ENCODE assay signal across 8 cellular contexts in the genomic region with DNA sequence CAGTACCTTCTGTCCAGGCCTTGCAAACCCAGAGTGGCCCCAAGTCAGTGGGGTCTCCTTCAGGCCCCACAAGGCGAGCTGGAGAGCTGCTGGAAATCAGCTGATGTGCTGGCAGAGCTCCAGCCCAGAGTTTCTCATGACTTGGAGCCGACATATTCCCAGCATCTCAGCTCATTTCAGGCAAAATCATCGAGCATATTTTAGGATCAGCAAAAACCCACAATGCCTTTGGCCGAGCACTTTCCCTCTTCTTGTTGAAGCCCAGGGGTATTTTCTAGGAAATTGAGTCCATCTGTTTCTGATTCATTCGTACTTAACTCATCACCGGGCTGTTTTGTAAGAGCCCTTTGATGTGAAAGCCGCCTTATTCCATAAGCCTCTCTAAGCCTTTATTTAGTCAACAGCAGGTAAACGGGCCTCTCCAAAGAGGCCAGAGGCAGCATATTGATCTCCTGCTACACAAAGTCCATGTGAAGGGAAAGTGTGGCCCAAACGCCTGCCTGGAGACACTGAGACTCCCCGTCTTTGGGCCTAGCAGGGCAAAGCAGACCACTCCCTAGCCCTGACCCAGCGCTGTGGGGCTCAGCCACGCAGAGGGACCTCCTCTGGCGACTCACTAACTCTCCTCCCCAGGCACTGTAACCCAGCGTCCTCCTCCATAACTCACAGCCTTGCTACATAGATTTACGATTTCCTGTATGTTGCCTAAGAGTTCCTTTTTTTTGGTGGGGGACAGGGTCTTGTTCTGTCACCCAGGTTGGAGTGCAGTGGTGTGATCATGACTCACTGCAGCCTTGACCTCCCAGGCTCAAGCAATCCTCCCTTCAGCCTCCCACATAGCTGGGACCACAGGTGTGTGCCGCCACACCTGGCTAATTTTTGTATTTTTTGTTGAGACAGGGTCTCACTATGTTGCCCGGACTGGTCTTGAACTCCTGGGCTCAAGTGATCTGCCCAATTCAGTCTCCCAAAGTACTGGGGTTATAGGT. TPM values are rescaled to one million over a fixed set of nuclear protein-coding genes. Genes with fewer than 3 reads are reported as not detected.
DNase-seq lines count a peak whose midpoint lies in the region; ATAC-seq and TF ChIP-seq lines count a peak whose summit lies in the region.

No MANE protein-coding gene starts in this region.

- no peak overlapping the region for H3K4me3 ChIP-seq in dorsolateral prefrontal cortex

- ATAC-seq in HG02981 (IDR thresholded peaks at IDR 0.05; ENCODE audit: unreplicated experiment) (no peak), GM18868 (IDR thresholded peaks at IDR 0.05; ENCODE audit: unreplicated experiment) (no peak)

- intact Hi-C loops in dorsolateral prefrontal cortex (cut with DNase I), result no loop called here

- H3K27me3 ChIP-seq in dorsolateral prefrontal cortex, result no peaks in the 10 kb centered on the region

- TF ChIP-seq CTCF in dorsolateral prefrontal cortex (IDR thresholded peaks at IDR 0.05 in 54 of 56, conservative IDR thresholded peaks at IDR 0.05 in 2 of 56; ENCODE audit: low read depth in 1 of 56, partially characterized antibody in 56 of 56), result no peak

- peak overlapping the region in 46 of 59 donors; percentile 1 to 81 (median 58) for H3K27ac ChIP-seq in dorsolateral prefrontal cortex

- peak; percentile 92 for DNase-seq in EH (ENCODE audit: low read depth)
- DNase-seq in NCI-H345 (lab: John Stamatoyannopoulos, UW), result peak; percentile 46
- DNase-seq in dorsolateral prefrontal cortex, result peak in 2 of 10 donors; percentile 32 to 42
- DNase-seq in non-pigmented ciliary epithelial cell (ENCODE audit: low read depth), result peak; percentile 78
- no peak for DNase-seq in SHP77 treated with DMSO at 0.1 percent for 48 hours (lab: John Stamatoyannopoulos, UW)
- no peak for DNase-seq in NCI-H526 treated with DMSO at 0.1 percent for 48 hours (lab: John Stamatoyannopoulos, UW)

RNA-seq across cellular contexts. Expression of a gene that starts 12.1 kb away (rescaled TPM):
- 1 to 10 TPM in 113 of 120 experiments, under 1 TPM in 7; 0.71 to 4.9 (median 2.2) TPM for total RNA-seq in dorsolateral prefrontal cortex

RNA-seq across cellular contexts. Expression of a gene that starts 57.4 kb away (rescaled TPM):
- total RNA-seq in dorsolateral prefrontal cortex, result 10 to 100 TPM; 29.7 to 61.6 (median 45.3) TPM

Comparison
In these comparisons a context has a peak if more than half of its experiments do, and no peak if none do; other contexts are left out.
1. DNase-seq: peak in EH (single experiment), NCI-H345 (single experiment) and non-pigmented ciliary epithelial cell (single experiment); none in SHP77 treated with DMSO at 0.1 percent for 48 hours (single experiment) and NCI-H526 treated with DMSO at 0.1 percent for 48 hours (single experiment).